In the genomic region with DNA sequence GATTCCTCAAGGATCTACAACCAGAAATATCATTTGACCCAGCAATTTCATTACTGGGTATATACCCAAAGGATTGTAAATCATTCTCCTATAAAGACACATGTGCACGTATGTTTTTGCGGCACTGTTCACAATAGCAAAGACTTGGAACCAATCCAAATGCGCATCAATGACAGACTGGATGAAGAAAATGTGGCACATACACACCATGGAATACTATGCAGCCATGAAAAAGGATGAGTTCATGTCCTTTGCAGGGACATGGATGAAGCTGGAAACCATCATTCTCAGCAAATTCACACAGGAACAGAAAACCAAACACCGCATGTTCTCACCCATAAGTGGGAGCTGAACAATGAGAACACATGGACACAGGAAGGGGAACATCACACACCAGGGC, we compare ENCODE assay signal across 6 cellular contexts.
DNase-seq lines count a peak whose midpoint lies in the region; ATAC-seq, FAIRE-seq and TF ChIP-seq lines count a peak whose summit lies in the region.
"Not testable (repeated sequence)": the region's sequence is repeated elsewhere in the genome, so short reads cannot be mapped to it uniquely, and the experiment has no call there.

No MANE protein-coding gene starts in this region.

- not testable (repeated sequence) for H3K9me1 ChIP-seq in K562 (ENCODE audit: control insufficient read depth, insufficient read depth, low read length)

- H2AFZ ChIP-seq in K562 (ENCODE audit: low read depth, low read length); H1 (ENCODE audit: low read length): not testable (repeated sequence)

- H3K23me2 ChIP-seq in H1 (ENCODE audit: low read depth, low read length): not testable (repeated sequence)

- not testable (repeated sequence) for TF ChIP-seq EP300 in K562 (IDR thresholded peaks at IDR 0.05; ENCODE audit: low read length); H1 (IDR thresholded peaks at IDR 0.05; ENCODE audit: borderline replicate concordance in 1 of 2, low read depth in 2 of 2, low read length in 2 of 2)

- BruUV-seq in K562 (replicated peaks; lab: Mats Ljungman, UMichigan): not testable (repeated sequence)

- not testable (repeated sequence) for H3K27ac ChIP-seq in HEK293 (ENCODE audit: extremely low read depth, low read depth, low read length); K562 (ENCODE audit: extremely low read depth, low read depth, low read length); H1 (ENCODE audit: low read depth, low read length)

- H3K4ac ChIP-seq in H1 (replicated peaks; ENCODE audit: insufficient read length, low read depth, low read length): not testable (repeated sequence)

- POLR2A ChIA-PET in HEK293 (lab: Yijun Ruan, JAX); K562 (lab: Yijun Ruan, JAX); H1 (lab: Charles Lee; ENCODE audit: partially characterized antibody): not testable (repeated sequence)

- H3K4me3 Mint-ChIP-seq in activated CD4-positive, alpha-beta T cell treated with anti-CD3 and anti-CD28 coated beads, Interleukin-2, amount 10 ng/mL, durations not matched to agents 24 days and 14 days; endothelial cell (ENCODE audit: unreplicated experiment): not testable (repeated sequence)

- TF ChIP-seq POLR2A in K562 (conservative IDR thresholded peaks at IDR 0.05); H1 (IDR thresholded peaks at IDR 0.05; ENCODE audit: control extremely low read depth in 1 of 2, low read depth in 2 of 2, low read length in 2 of 2): not testable (repeated sequence)

- not testable (repeated sequence) for H3K23ac ChIP-seq in H1 (ENCODE audit: insufficient read length)

- not testable (repeated sequence) for H3K36me3 ChIP-seq in HEK293 (ENCODE audit: control insufficient read depth in 2 of 2, insufficient read depth in 1 of 2, low read length in 2 of 2); K562 (ENCODE audit: control insufficient read depth, insufficient read depth, low read length); H1 (ENCODE audit: control insufficient read depth in 2 of 4, insufficient read depth in 4 of 4, low read length in 3 of 4)

- not testable (repeated sequence) for TF ChIP-seq RAD21 in K562 (CRISPR knock-in tag; conservative IDR thresholded peaks at IDR 0.05 in 1 of 2, IDR thresholded peaks at IDR 0.05 in 1 of 2); H1 (IDR thresholded peaks at IDR 0.05 in 1 of 2, conservative IDR thresholded peaks at IDR 0.05 in 1 of 2; ENCODE audit: low read depth in 2 of 2, low read length in 2 of 2)

- not testable (repeated sequence) for H3K9me3 ChIP-seq in HEK293 (ENCODE audit: control insufficient read depth, insufficient read depth, low read depth, low read length); K562 (replicated peaks; ENCODE audit: control insufficient read depth, insufficient read depth, low read depth, low read length); H1 (ENCODE audit: insufficient read depth in 2 of 2, low read depth in 1 of 2, low read length in 1 of 2)

- WGBS in K562 (ENCODE audit: insufficient coverage, low coverage, missing lambda C conversion rate): 6% methylated on average over 4 of the region's 4 CpGs
- 88% methylated on average over 4 of the region's 4 CpGs; no CpG with 5 or more reads in 1 of the 2 experiments for WGBS in H1 (ENCODE audit: extremely low coverage in 1 of 2, insufficient coverage in 1 of 2, insufficient read length in 1 of 2, insufficient replicate concordance in 2 of 2, low coverage in 1 of 2, low lambda C conversion rate in 2 of 2, missing lambda C conversion rate in 1 of 2), 2 experiments

- not testable (repeated sequence) for H3K4me3 ChIP-seq in HEK293 (ENCODE audit: low read depth, low read length); K562; H1 (ENCODE audit: extremely low read depth in 1 of 4, insufficient read depth in 2 of 4, low read depth in 3 of 4, low read length in 4 of 4)

- H3K9ac ChIP-seq in K562 (ENCODE audit: insufficient read depth in 1 of 2, low read depth in 2 of 2, low read length in 2 of 2); H1 (replicated peaks in 1 of 4; ENCODE audit: extremely low read depth in 1 of 4, low read depth in 3 of 4, low read length in 3 of 4): not testable (repeated sequence)

- H3K27me3 Mint-ChIP-seq in activated CD4-positive, alpha-beta T cell treated with anti-CD3 and anti-CD28 coated beads, Interleukin-2, amount 10 ng/mL, durations not matched to agents 24 days and 14 days; endothelial cell (ENCODE audit: unreplicated experiment): not testable (repeated sequence)

- not testable (repeated sequence) for H3K14ac ChIP-seq in H1 (ENCODE audit: insufficient read length)

- H4K91ac ChIP-seq in H1 (replicated peaks; ENCODE audit: insufficient read length, low read length): not testable (repeated sequence)

- peak; percentile 16 for DNase-seq in activated CD4-positive, alpha-beta T cell treated with anti-CD3 and anti-CD28 coated beads, Interleukin-2, amount 10 ng/mL, durations not matched to agents 24 days and 14 days
- DNase-seq in K562 (ENCODE audit: extremely low read depth in 1 of 4, low spot score in 3 of 4); H1 (ENCODE audit: low read depth in 1 of 2, low spot score in 2 of 2); endothelial cell (ENCODE audit: low spot score): not testable (repeated sequence)
- peak; percentile 26 for DNase-seq in mesenteric fat pad (ENCODE audit: low spot score)

- not testable (repeated sequence) for H3K79me1 ChIP-seq in H1 (ENCODE audit: low read depth, low read length)

- H2AK5ac ChIP-seq in H1 (ENCODE audit: low read depth, low read length): not testable (repeated sequence)

- H4K5ac ChIP-seq in H1 (ENCODE audit: insufficient read length, low read depth, low read length): not testable (repeated sequence)

- H2BK15ac ChIP-seq in H1 (ENCODE audit: low read length): not testable (repeated sequence)

- peaks cover 17% of the 10 kb centered on the region for H3K9me3 Mint-ChIP-seq in activated CD4-positive, alpha-beta T cell treated with anti-CD3 and anti-CD28 coated beads, Interleukin-2, amount 10 ng/mL, durations not matched to agents 24 days and 14 days
- H3K9me3 Mint-ChIP-seq in endothelial cell (ENCODE audit: unreplicated experiment): peaks cover 27% of the 10 kb centered on the region

- not testable (repeated sequence) for H3K36me3 Mint-ChIP-seq in activated CD4-positive, alpha-beta T cell treated with anti-CD3 and anti-CD28 coated beads, Interleukin-2, amount 10 ng/mL, durations not matched to agents 24 days and 14 days (ENCODE audit: low read depth); endothelial cell (ENCODE audit: low read depth, unreplicated experiment)

- not testable (repeated sequence) for H3K4me2 ChIP-seq in K562 (ENCODE audit: insufficient read depth, low read length); H1 (ENCODE audit: insufficient read depth in 1 of 2, low read depth in 2 of 2, low read length in 2 of 2)

- not testable (repeated sequence) for H3K27ac Mint-ChIP-seq in activated CD4-positive, alpha-beta T cell treated with anti-CD3 and anti-CD28 coated beads, Interleukin-2, amount 10 ng/mL, durations not matched to agents 24 days and 14 days
- peak overlapping the region; percentile 64 for H3K27ac Mint-ChIP-seq in endothelial cell (ENCODE audit: unreplicated experiment)

- TF ChIP-seq CTCF in HEK293 (tag by site-specific recombination; IDR thresholded peaks at IDR 0.05); K562 (IDR thresholded peaks at IDR 0.05 in 2 of 3, conservative IDR thresholded peaks at IDR 0.05 in 1 of 3; ENCODE audit: insufficient read depth in 2 of 3, low read depth in 1 of 3, low read length in 3 of 3); H1 (IDR thresholded peaks at IDR 0.05; ENCODE audit: control extremely low read depth in 1 of 3, insufficient read depth in 1 of 3, low read depth in 1 of 3, low read length in 3 of 3); endothelial cell (IDR thresholded peaks at IDR 0.05; ENCODE audit: unreplicated experiment): not testable (repeated sequence)

- not testable (repeated sequence) for H4K20me1 ChIP-seq in K562 (replicated peaks; ENCODE audit: control insufficient read depth, insufficient read depth, low read length); H1 (replicated peaks in 1 of 2; ENCODE audit: control insufficient read depth in 1 of 2, insufficient read depth in 2 of 2, low read length in 2 of 2)

- intact Hi-C loops in activated CD4-positive, alpha-beta T cell treated with anti-CD3 and anti-CD28 coated beads, Interleukin-2, amount 10 ng/mL, durations not matched to agents 24 days and 14 days (cut with micrococcal nuclease); K562 (cut with micrococcal nuclease): not testable (repeated sequence)

- ATAC-seq in K562: not testable (repeated sequence)

- H2BK20ac ChIP-seq in H1 (ENCODE audit: low read length): 0 out of 2 replicates have a peak overlapping the region, but pooled peaks have one; percentile 21

- CTCF ChIA-PET in HEK293 (lab: Yijun Ruan, JAX); K562 (lab: Yijun Ruan, JAX; ENCODE audit: low intra/inter-chr PET ratio); H1 (lab: Charles Lee; ENCODE audit: partially characterized antibody): not testable (repeated sequence)

- H3K18ac ChIP-seq in H1 (ENCODE audit: extremely low read depth, low read length): not testable (repeated sequence)

- FAIRE-seq in K562 (lab: Jason Lieb, UNC); H1 (lab: Jason Lieb, UNC): not testable (repeated sequence)

- H3K27me3 ChIP-seq in K562 (ENCODE audit: control insufficient read depth in 2 of 2, insufficient read depth in 2 of 2, low read length in 2 of 2); H1 (replicated peaks in 1 of 4; ENCODE audit: control insufficient read depth in 3 of 4, extremely low read depth in 1 of 4, insufficient read depth in 3 of 4, low read length in 3 of 4): not testable (repeated sequence)

- not testable (repeated sequence) for H3K4me1 Mint-ChIP-seq in activated CD4-positive, alpha-beta T cell treated with anti-CD3 and anti-CD28 coated beads, Interleukin-2, amount 10 ng/mL, durations not matched to agents 24 days and 14 days; endothelial cell (ENCODE audit: unreplicated experiment)

- H2BK5ac ChIP-seq in H1 (ENCODE audit: low read depth, low read length): not testable (repeated sequence)

- H3K79me2 ChIP-seq in K562 (ENCODE audit: control insufficient read depth, insufficient read depth, low read length); H1 (ENCODE audit: control insufficient read depth in 1 of 2, insufficient read depth in 2 of 2, low read length in 2 of 2): not testable (repeated sequence)

- H2BK12ac ChIP-seq in H1 (ENCODE audit: low read depth, low read length): not testable (repeated sequence)

- in situ Hi-C loops in K562 (cut with MboI): not testable (repeated sequence)

- not testable (repeated sequence) for H2BK120ac ChIP-seq in H1 (replicated peaks; ENCODE audit: low read depth, low read length)

- H3K4me1 ChIP-seq in HEK293 (ENCODE audit: control insufficient read depth, insufficient read depth, low read length); K562 (replicated peaks in 1 of 2; ENCODE audit: control insufficient read depth in 2 of 2, insufficient read depth in 2 of 2, low read length in 2 of 2); H1 (replicated peaks in 1 of 4; ENCODE audit: control insufficient read depth in 3 of 4, insufficient read depth in 4 of 4, low read length in 3 of 4): not testable (repeated sequence)

- H3K56ac ChIP-seq in H1 (replicated peaks; ENCODE audit: insufficient read length, low read depth, low read length): not testable (repeated sequence)

- H4K8ac ChIP-seq in H1 (ENCODE audit: extremely low read depth, insufficient read depth, low read length): not testable (repeated sequence)
